Comparison of ENCODE assay signal across 8 cellular contexts in genomic region chr7:12660423-12660822, GRCh38. TPM values are rescaled to one million over a fixed set of nuclear protein-coding genes. Genes with fewer than 3 reads are reported as not detected.
DNase-seq lines count a peak whose midpoint lies in the region; ATAC-seq, FAIRE-seq and TF ChIP-seq lines count a peak whose summit lies in the region.
"Not testable (repeated sequence)": the region's sequence is repeated elsewhere in the genome, so short reads cannot be mapped to it uniquely, and the experiment has no call there.

No MANE protein-coding gene starts in this region.

- peak overlapping the region in 1 of 2 experiments; percentile 37; a peak in 2 of 4 replicates for H3K4me3 ChIP-seq in HCT116 (replicated peaks in 1 of 2; ENCODE audit: low read depth in 1 of 2, low read length in 2 of 2)
- not testable (repeated sequence) for H3K4me3 ChIP-seq in MG63; mammary epithelial cell (replicated peaks in 1 of 3; ENCODE audit: insufficient read depth in 1 of 3, low read depth in 2 of 3, low read length in 3 of 3); HepG2 (replicated peaks in 1 of 3; ENCODE audit: insufficient read depth in 1 of 3, low read depth in 2 of 3, low read length in 3 of 3); smooth muscle cell

- H2AFZ ChIP-seq in HCT116 (ENCODE audit: low read depth, low read length, poor library complexity, severe bottlenecking) (peak overlapping the region; percentile 78), mammary epithelial cell (ENCODE audit: low read depth, low read length) (peak overlapping the region; percentile 46), smooth muscle cell (ENCODE audit: low read depth) (peak overlapping the region; percentile 41)
- not testable (repeated sequence) for H2AFZ ChIP-seq in HepG2 (ENCODE audit: low read length)

- not testable (repeated sequence) for H3K27ac ChIP-seq in HCT116 (ENCODE audit: low read depth, low read length); mammary epithelial cell (ENCODE audit: insufficient read depth, low read depth, low read length); HepG2 (ENCODE audit: extremely low read length, insufficient read depth, low read length)
- H3K27ac ChIP-seq in smooth muscle cell (ENCODE audit: low read depth): peak overlapping the region; percentile 81

- not testable (repeated sequence) for TF ChIP-seq POLR2A in HCT116 (IDR thresholded peaks at IDR 0.05; ENCODE audit: borderline replicate concordance, extremely low read depth, insufficient read depth, insufficient read length); HepG2 (IDR thresholded peaks at IDR 0.05; ENCODE audit: insufficient read depth in 1 of 2, low read depth in 2 of 2, low read length in 2 of 2)

- CTCF ChIA-PET in HCT116 (lab: Charles Lee); mammary epithelial cell (lab: Charles Lee; ENCODE audit: low non-redundant PET); HepG2 (lab: Yijun Ruan, JAX; ENCODE audit: low intra/inter-chr PET ratio, low total read pairs): not testable (repeated sequence)

- H3K9me3 ChIP-seq in HCT116 (ENCODE audit: control insufficient read depth in 1 of 2, insufficient read depth in 1 of 2, low read depth in 1 of 2, low read length in 2 of 2); MG63; mammary epithelial cell (replicated peaks; ENCODE audit: insufficient read depth, low read length); HepG2 (ENCODE audit: low read length); smooth muscle cell (replicated peaks; ENCODE audit: low read depth): not testable (repeated sequence)

- 13% methylated on average over 8 of the region's 8 CpGs for WGBS in mammary epithelial cell (ENCODE audit: low coverage, missing lambda C conversion rate)
- WGBS in HepG2 (ENCODE audit: low lambda C conversion rate): 25% methylated on average over 8 of the region's 8 CpGs
- 31% methylated on average over 8 of the region's 8 CpGs for WGBS in smooth muscle cell (ENCODE audit: low lambda C conversion rate)

- H3K4me1 ChIP-seq in HCT116 (ENCODE audit: control insufficient read depth in 1 of 2, insufficient read depth in 2 of 2, low read length in 2 of 2) (peaks cover 11 to 25% of the 10 kb centered on the region in 2 experiments), mammary epithelial cell (ENCODE audit: insufficient read depth, low read length) (peaks cover 16% of the 10 kb centered on the region)
- H3K4me1 ChIP-seq in HepG2 (ENCODE audit: insufficient read depth, low read length); smooth muscle cell (ENCODE audit: low read depth): not testable (repeated sequence)

- RAD21 ChIA-PET in HCT116 (lab: Charles Lee; ENCODE audit: low non-redundant PET in 1 of 2, low total read pairs in 2 of 2, uncharacterized antibody in 2 of 2, unreplicated experiment in 2 of 2): not testable (repeated sequence)

- TF ChIP-seq CTCF in HCT116 (IDR thresholded peaks at IDR 0.05 in 2 of 3, conservative IDR thresholded peaks at IDR 0.05 in 1 of 3; ENCODE audit: borderline replicate concordance in 1 of 3, insufficient read depth in 1 of 3, low read depth in 2 of 3, low read length in 2 of 3); mammary epithelial cell (conservative IDR thresholded peaks at IDR 0.05 in 1 of 2, IDR thresholded peaks at IDR 0.05 in 1 of 2; ENCODE audit: extremely low read depth in 1 of 2, insufficient read depth in 1 of 2, low read depth in 1 of 2, low read length in 2 of 2); HepG2 (CRISPR knock-in tag; IDR thresholded peaks at IDR 0.05); smooth muscle cell (IDR thresholded peaks at IDR 0.05; ENCODE audit: borderline replicate concordance, insufficient read depth, poor library complexity, severe bottlenecking): not testable (repeated sequence)

- H3K9me2 ChIP-seq in HCT116 (ENCODE audit: insufficient read depth): not testable (repeated sequence)

- TF ChIP-seq RAD21 in HCT116 (IDR thresholded peaks at IDR 0.05; ENCODE audit: low read depth); HepG2 (CRISPR knock-in tag; IDR thresholded peaks at IDR 0.05): not testable (repeated sequence)

- H3K4me2 ChIP-seq in HCT116 (ENCODE audit: low read length): peak overlapping the region; percentile 74
- not testable (repeated sequence) for H3K4me2 ChIP-seq in mammary epithelial cell (ENCODE audit: insufficient read depth, low read depth, low read length); smooth muscle cell
- peak overlapping the region; percentile 18; the same call in 1 of the 2 replicates for H3K4me2 ChIP-seq in HepG2 (ENCODE audit: low read depth, low read length)

- ATAC-seq in HCT116: peak; percentile 95
- not testable (repeated sequence) for ATAC-seq in HepG2

- intact Hi-C loops in HCT116 (cut with micrococcal nuclease); mammary epithelial cell (cut with micrococcal nuclease); HepG2 (cut with micrococcal nuclease; ENCODE audit: unreplicated experiment): not testable (repeated sequence)

- not testable (repeated sequence) for H3F3A ChIP-seq in smooth muscle cell (ENCODE audit: low read depth)

- H3K36me3 ChIP-seq in HCT116 (ENCODE audit: control insufficient read depth in 1 of 2, insufficient read depth in 2 of 2, low read length in 2 of 2); MG63; mammary epithelial cell (ENCODE audit: insufficient read depth, low read length); HepG2 (replicated peaks in 1 of 2; ENCODE audit: control insufficient read depth in 1 of 2, insufficient read depth in 2 of 2, low read length in 2 of 2); smooth muscle cell (ENCODE audit: low read depth): not testable (repeated sequence)

- TF ChIP-seq EP300 in HepG2 (IDR thresholded peaks at IDR 0.05; ENCODE audit: low read depth in 2 of 2, low read length in 2 of 2): not testable (repeated sequence)
- peak; percentile 23; the same call in 1 of the 2 replicates for TF ChIP-seq EP300 in HepG2 (CRISPR knock-in tag; IDR thresholded peaks at IDR 0.05; ENCODE audit: borderline replicate concordance)

- in situ Hi-C loops in Caki2 (cut with HindIII; ENCODE audit: low pct_unique_long_range_greater_than_20kb, low sequenced_read_pairs); mammary epithelial cell (cut with MboI; ENCODE audit: low sequenced_read_pairs in 2 of 2); HepG2 (cut with HindIII; ENCODE audit: extremely low pct_ligation_motif_present, low pct_unique_long_range_greater_than_20kb): not testable (repeated sequence)

- not testable (repeated sequence) for BruUV-seq in HCT116 (replicated peaks; lab: Mats Ljungman, UMichigan); mammary epithelial cell (replicated peaks; lab: Mats Ljungman, UMichigan); HepG2 (replicated peaks; lab: Mats Ljungman, UMichigan)

- not testable (repeated sequence) for H3K27me3 ChIP-seq in HCT116 (ENCODE audit: insufficient read depth, low read length); MG63; mammary epithelial cell (ENCODE audit: insufficient read depth, low read length); HepG2 (ENCODE audit: control insufficient read depth in 1 of 2, insufficient read depth in 2 of 2, low read length in 2 of 2); smooth muscle cell (ENCODE audit: low read depth)

- not testable (repeated sequence) for FAIRE-seq in HepG2 (lab: Jason Lieb, UNC)

- not testable (repeated sequence) for H4K20me1 ChIP-seq in HCT116 (ENCODE audit: insufficient read depth); mammary epithelial cell (ENCODE audit: insufficient read depth, low read length); HepG2 (ENCODE audit: insufficient read depth, low read length); smooth muscle cell (ENCODE audit: low read depth)

- DNase-seq in Caki2 (ENCODE audit: low read depth) (peak; percentile 45), HCT116 (ENCODE audit: low read depth, low spot score) (peak; percentile 66), MG63 (peak; percentile 93), SW 1271 (lab: John Stamatoyannopoulos, UW) (peak; percentile 65 to 83), mammary epithelial cell (peak; percentile 81), fibroblast of peridontal ligament (ENCODE audit: extremely low read depth) (peak; percentile 69), HepG2 (ENCODE audit: low spot score) (peak; percentile 76)
- not testable (repeated sequence) for DNase-seq in smooth muscle cell (lab: John Stamatoyannopoulos, UW; ENCODE audit: unreplicated experiment)

- H3K9ac ChIP-seq in HCT116 (ENCODE audit: low read length); mammary epithelial cell (ENCODE audit: insufficient read depth, low read length); HepG2 (ENCODE audit: insufficient read depth, low read depth, low read length): not testable (repeated sequence)
- H3K9ac ChIP-seq in smooth muscle cell (ENCODE audit: low read depth): peak overlapping the region; percentile 62

- POLR2A ChIA-PET in HCT116 (lab: Charles Lee); HepG2 (lab: Yijun Ruan, JAX): not testable (repeated sequence)

- dilution Hi-C loops in mammary epithelial cell (cut with HindIII; ENCODE audit: low sequenced_read_pairs): not testable (repeated sequence)

- not testable (repeated sequence) for H3K79me2 ChIP-seq in HCT116 (ENCODE audit: insufficient read depth, low read length); mammary epithelial cell (ENCODE audit: insufficient read depth, low read length); HepG2 (ENCODE audit: insufficient read depth, low read length); smooth muscle cell (ENCODE audit: low read depth)

RNA-seq across cellular contexts. Expression of gene ARL4A, which starts 27.0 kb away (rescaled TPM):
- total RNA-seq in Caki2 (2014; rRNA removed; shearing (Covaris generic); ENCODE audit: low replicate concordance): 31.2 and 45.1 TPM in 2 replicates
- total RNA-seq in HCT116 (2021; ENCODE audit: unreplicated experiment) (44.6 TPM), mammary epithelial cell (10 to 100 TPM; 24.9 to 57.3 TPM), HepG2 (2016; rRNA removed; fragmentation: Illumina TruSeq; extraction: Trizol) (25.6 and 29.3 TPM in 2 replicates), smooth muscle cell (86.6 and 112 TPM in 2 replicates)
- polyA plus RNA-seq in HCT116 (2012): 16.3 and 24.2 TPM in 2 replicates
- total RNA-seq in MG63 (2014; rRNA removed; shearing (Covaris generic); ENCODE audit: low replicate concordance): 66.5 and 99.5 TPM in 2 replicates
- polyA plus RNA-seq in mammary epithelial cell (28.5 TPM), HepG2 (2011; rRNA removed) (6.1 and 10.8 TPM in 2 replicates), smooth muscle cell (97.3 and 113 TPM in 2 replicates)
- 13.4 TPM for polyA minus RNA-seq in mammary epithelial cell
- 17.3 and 19.0 TPM in 2 replicates for total RNA-seq in HepG2 (2016; cell fraction: cytosol; rRNA removed; fragmentation: Illumina TruSeq; extraction: Trizol; ENCODE audit: low read depth)
- total RNA-seq in HepG2 (2016; cell fraction: insoluble cytoplasmic fraction; rRNA removed; fragmentation: Illumina TruSeq; extraction: Trizol): 26.6 and 32.4 TPM in 2 replicates
- total RNA-seq in HepG2 (2016; cell fraction: membrane; rRNA removed; fragmentation: Illumina TruSeq; extraction: Trizol): 26.0 and 30.7 TPM in 2 replicates
- total RNA-seq in HepG2 (2016; cell fraction: nucleus; rRNA removed; fragmentation: Illumina TruSeq; extraction: Trizol): 21.7 and 22.6 TPM in 2 replicates
- 6.0 and 7.0 TPM in 2 replicates for polyA plus RNA-seq in HepG2 (2011; cell fraction: cytosol; rRNA removed)
- 5.0 and 6.5 TPM in 2 replicates for polyA plus RNA-seq in HepG2 (2011; cell fraction: nucleus; rRNA removed)
- 12.3 and 18.1 TPM in 2 replicates for polyA plus RNA-seq in HepG2 (2012)
- 14.8 and 18.0 TPM in 2 replicates for polyA plus RNA-seq in HepG2 (2016; cell fraction: cytosol; fragmentation: Illumina TruSeq; extraction: Trizol; ENCODE audit: low read depth)
- 22.2 and 26.1 TPM in 2 replicates for polyA plus RNA-seq in HepG2 (2016; cell fraction: insoluble cytoplasmic fraction; fragmentation: Illumina TruSeq; extraction: Trizol; ENCODE audit: low read depth)
- 19.9 and 20.0 TPM in 2 replicates for polyA plus RNA-seq in HepG2 (2016; cell fraction: membrane; fragmentation: Illumina TruSeq; extraction: Trizol; ENCODE audit: low read depth)
- polyA plus RNA-seq in HepG2 (2016; cell fraction: nucleus; fragmentation: Illumina TruSeq; extraction: Trizol; ENCODE audit: insufficient read depth, low read depth): 17.8 and 20.7 TPM in 2 replicates
- 6.7 and 12.2 TPM in 2 replicates for polyA minus RNA-seq in HepG2 (2011; rRNA and poly(A)+ RNA removed; ENCODE audit: low replicate concordance)
- 5.7 and 6.4 TPM in 2 replicates for polyA minus RNA-seq in HepG2 (2011; cell fraction: cytosol; rRNA and poly(A)+ RNA removed)
- polyA minus RNA-seq in HepG2 (2011; cell fraction: nucleus; rRNA and poly(A)+ RNA removed): 30.6 and 38.9 TPM in 2 replicates
